Comparison of ENCODE assay signal across 16 cellular contexts in genomic region chr6:40138273-40138720, GRCh38.
DNase-seq lines count a peak whose midpoint lies in the region; ATAC-seq lines count a peak whose summit lies in the region.
"Had no signal": no experiment of that assay in that cellular context is flagged by ENCODE, and none has a peak within 500 bp of the region (broad histone marks: within the 10 kb centered on the region; RNA-seq: fewer than 3 reads in every experiment).

No MANE protein-coding gene starts in this region.

- in situ Hi-C loops in KBM-7 (cut with MboI; ENCODE audit: low pct_unique_long_range_greater_than_20kb, low sequenced_read_pairs): no loop called here

- peak; percentile 45 for ATAC-seq in GM21423 (IDR thresholded peaks at IDR 0.05; ENCODE audit: unreplicated experiment)
- no peak for ATAC-seq in GM18519 (IDR thresholded peaks at IDR 0.05; ENCODE audit: low FRiP score, unreplicated experiment)
- no peak for ATAC-seq in Right ventricle myocardium superior (ENCODE audit: poor library complexity)

- intact Hi-C loops in Right ventricle myocardium superior (cut with DNase I): no loop called here

- DNase-seq in DMS53 (lab: John Stamatoyannopoulos, UW): peak; percentile 94
- peak; percentile 3 for DNase-seq in KBM-7
- peak; percentile 67 for DNase-seq in mucosa of gallbladder (ENCODE audit: low spot score)
- no peak for DNase-seq in SW 1271 (lab: John Stamatoyannopoulos, UW)
- DNase-seq in Right ventricle myocardium superior: no peak
- DNase-seq in anterior cingulate cortex (lab: John Stamatoyannopoulos, UW): no peak
- DNase-seq: activated CD8-positive, alpha-beta memory T cell treated with anti-CD3 and anti-CD28 coated beads for 24 hours; DMS 273 treated with DMSO at 0.1 percent for 48 hours; effector CD8-positive, alpha-beta T cell; GOT3; NCI-H1694; NCI-H82; stimulated activated CD4-positive, alpha-beta T cell treated with anti-CD3 and anti-CD28 coated beads, Interleukin-15, amount 100 ng/mL, for 24 hours; tibial artery had no signal

Comparison
In these comparisons a context has a peak if more than half of its experiments do, and no peak if none do; other contexts are left out.
1. DNase-seq: peak in DMS53 (single experiment), KBM-7 (single experiment) and mucosa of gallbladder (single experiment); none in SW 1271 (0 of 2), Right ventricle myocardium superior (single experiment) and anterior cingulate cortex (0 of 58).